In genomic region chr1:227894831-227895451, GRCh38 we compare ENCODE assay signal across 12 cellular contexts. TPM values are rescaled to one million over a fixed set of nuclear protein-coding genes. Genes with fewer than 3 reads are reported as not detected.
A peak's percentile ranks its signal among the peaks of the same experiment; 100 is the strongest.
DNase-seq lines count a peak whose midpoint lies in the region; ATAC-seq and TF ChIP-seq lines count a peak whose summit lies in the region.
"Had no signal": no experiment of that assay in that cellular context is flagged by ENCODE, and none has a peak within 500 bp of the region (broad histone marks: within the 10 kb centered on the region; RNA-seq: fewer than 3 reads in every experiment).

No MANE protein-coding gene starts in this region.

- H3K4me3 Mint-ChIP-seq in activated CD4-positive, alpha-beta memory T cell treated with anti-CD3 and anti-CD28 coated beads, Interleukin-2, amount 10 ng/mL, durations not matched to agents 7 days and 5 days, result no peak overlapping the region

- no peaks in the 10 kb centered on the region for H3K9me3 ChIP-seq in right atrium auricular region

- H3K36me3 Mint-ChIP-seq in activated CD4-positive, alpha-beta memory T cell treated with anti-CD3 and anti-CD28 coated beads, Interleukin-2, amount 10 ng/mL, durations not matched to agents 7 days and 5 days (ENCODE audit: low read depth), result no peaks in the 10 kb centered on the region

- DNase-seq in activated naive CD4-positive, alpha-beta T cell treated with anti-CD3 and anti-CD28 coated beads, Interleukin-2, amount 50 U/mL, for 16 hours, result peak; percentile 8
- DNase-seq in activated naive CD4-positive, alpha-beta T cell (lab: John Stamatoyannopoulos, UW), result no peak
- peak; percentile 15 for DNase-seq in activated CD4-positive, alpha-beta memory T cell treated with anti-CD3 and anti-CD28 coated beads, Interleukin-2, amount 10 ng/mL, durations not matched to agents 7 days and 5 days
- DNase-seq in right atrium auricular region (ENCODE audit: low spot score) (peak; percentile 32), putamen (ENCODE audit: low spot score) (no peak), SHP77 (lab: John Stamatoyannopoulos, UW) (no peak)
- DNase-seq in stimulated activated CD8-positive, alpha-beta memory T cell treated with anti-CD3 and anti-CD28 coated beads, Interleukin-4, amount 100 ng/mL, for 48 hours, result peak; percentile 18
- DNase-seq: HCEC 1CT, NCI-H2171 treated with DMSO at 0.1 percent for 48 hours had no signal

- H3K4me1 Mint-ChIP-seq in activated CD4-positive, alpha-beta memory T cell treated with anti-CD3 and anti-CD28 coated beads, Interleukin-2, amount 10 ng/mL, durations not matched to agents 7 days and 5 days, result no peaks in the 10 kb centered on the region

- ATAC-seq in GM19455 (IDR thresholded peaks at IDR 0.05; ENCODE audit: unreplicated experiment), result no peak

- no peak overlapping the region for H3K27ac ChIP-seq in right atrium auricular region
- H3K27ac ChIP-seq: SK-N-MC, VCaP had no signal

- no peak for TF ChIP-seq CTCF in right atrium auricular region (IDR thresholded peaks at IDR 0.05)

- H3K27me3 ChIP-seq in right atrium auricular region, result no peaks in the 10 kb centered on the region

- H3K4me3 ChIP-seq in right atrium auricular region, result no peak overlapping the region
- H3K4me3 ChIP-seq: SK-N-MC had no signal

- CTCF ChIA-PET in activated CD4-positive, alpha-beta memory T cell treated with anti-CD3 and anti-CD28 coated beads, Interleukin-2, amount 10 ng/mL, durations not matched to agents 7 days and 5 days (lab: Charles Lee), result no interaction called here

- no peaks in the 10 kb centered on the region for H3K9me3 Mint-ChIP-seq in activated CD4-positive, alpha-beta memory T cell treated with anti-CD3 and anti-CD28 coated beads, Interleukin-2, amount 10 ng/mL, durations not matched to agents 7 days and 5 days

- no peaks in the 10 kb centered on the region for H3K4me1 ChIP-seq in right atrium auricular region

- H3K27ac Mint-ChIP-seq in activated CD4-positive, alpha-beta memory T cell treated with anti-CD3 and anti-CD28 coated beads, Interleukin-2, amount 10 ng/mL, durations not matched to agents 7 days and 5 days, result no peak overlapping the region

- no peaks in the 10 kb centered on the region for H3K27me3 Mint-ChIP-seq in activated CD4-positive, alpha-beta memory T cell treated with anti-CD3 and anti-CD28 coated beads, Interleukin-2, amount 10 ng/mL, durations not matched to agents 7 days and 5 days

- POLR2A ChIA-PET in activated CD4-positive, alpha-beta memory T cell treated with anti-CD3 and anti-CD28 coated beads, Interleukin-2, amount 10 ng/mL, durations not matched to agents 7 days and 5 days (lab: Charles Lee), result no interaction called here

- H3K36me3 ChIP-seq in right atrium auricular region, result no peaks in the 10 kb centered on the region

RNA-seq across cellular contexts. Expression of gene WNT9A, which starts 52.8 kb away (rescaled TPM):
- total RNA-seq in activated CD4-positive, alpha-beta memory T cell treated with anti-CD3 and anti-CD28 coated beads, Interleukin-2, amount 10 ng/mL, durations not matched to agents 7 days and 5 days, result 1 to 10 TPM; 1.5 to 2.0 TPM
- total RNA-seq in right atrium auricular region, result 1 to 10 TPM in 1 of 2 donors, under 1 TPM in 1; 0.78 to 2.2 TPM

Comparison
In these comparisons a context has a peak if more than half of its experiments do, and no peak if none do; other contexts are left out.
1. DNase-seq: peak in activated naive CD4-positive, alpha-beta T cell treated with anti-CD3 and anti-CD28 coated beads, Interleukin-2, amount 50 U/mL, for 16 hours (single experiment), activated CD4-positive, alpha-beta memory T cell treated with anti-CD3 and anti-CD28 coated beads, Interleukin-2, amount 10 ng/mL, durations not matched to agents 7 days and 5 days (single experiment), right atrium auricular region (single experiment) and stimulated activated CD8-positive, alpha-beta memory T cell treated with anti-CD3 and anti-CD28 coated beads, Interleukin-4, amount 100 ng/mL, for 48 hours (single experiment); none in activated naive CD4-positive, alpha-beta T cell (0 of 4), putamen (single experiment) and SHP77 (0 of 2).